Comparison of ENCODE assay signal across 22 cellular contexts in genomic region chr13:87042946-87043345, GRCh38.
"Had no signal": no experiment of that assay in that cellular context is flagged by ENCODE, and none has a peak within 500 bp of the region (broad histone marks: within the 10 kb centered on the region; RNA-seq: fewer than 3 reads in every experiment).

No MANE protein-coding gene starts in this region.

- H3K27ac ChIP-seq: esophagus squamous epithelium, foreskin keratinocyte, neutrophil, thyroid gland had no signal

- H3K4me3 Mint-ChIP-seq: activated CD4-positive, alpha-beta memory T cell treated with anti-CD3 and anti-CD28 coated beads, Interleukin-2, amount 10 ng/mL, durations not matched to agents 7 days and 5 days; activated T-cell treated with anti-CD3 and anti-CD28 coated beads, Interleukin-2, amount 50 U/mL, for 24 hours; brain; central memory CD8-positive, alpha-beta T cell; natural killer cell; stimulated activated effector memory CD8-positive, alpha-beta T cell treated with anti-CD3 and anti-CD28 coated beads, Interleukin-12 subunit alpha, Interleukin-12 subunit beta, amount 100 ng/mL, for 72 hours; WTC11 had no signal

- H3K27ac Mint-ChIP-seq: activated CD4-positive, alpha-beta memory T cell treated with anti-CD3 and anti-CD28 coated beads, Interleukin-2, amount 10 ng/mL, durations not matched to agents 7 days and 5 days; activated naive CD4-positive, alpha-beta T cell treated with anti-CD3 and anti-CD28 coated beads, Interleukin-2, amount 50 U/mL, for 72 hours; activated T-cell treated with anti-CD3 and anti-CD28 coated beads, Interleukin-2, amount 50 U/mL, for 24 hours; brain; natural killer cell; stimulated activated effector memory CD8-positive, alpha-beta T cell treated with anti-CD3 and anti-CD28 coated beads, Interleukin-12 subunit alpha, Interleukin-12 subunit beta, amount 100 ng/mL, for 72 hours; WTC11 had no signal

- H3K4me3 ChIP-seq: esophagus squamous epithelium, thyroid gland had no signal

- ATAC-seq: activated naive CD4-positive, alpha-beta T cell treated with anti-CD3 and anti-CD28 coated beads, Interleukin-2, amount 50 U/mL, for 72 hours; foreskin keratinocyte; natural killer cell; stimulated activated effector memory CD8-positive, alpha-beta T cell treated with anti-CD3 and anti-CD28 coated beads, Interleukin-12 subunit alpha, Interleukin-12 subunit beta, amount 100 ng/mL, for 72 hours; WTC11 had no signal

- H3K27me3 Mint-ChIP-seq: activated CD4-positive, alpha-beta memory T cell treated with anti-CD3 and anti-CD28 coated beads, Interleukin-2, amount 10 ng/mL, durations not matched to agents 7 days and 5 days; activated T-cell treated with anti-CD3 and anti-CD28 coated beads, Interleukin-2, amount 50 U/mL, for 24 hours; central memory CD8-positive, alpha-beta T cell had no signal

- DNase-seq: activated CD4-positive, alpha-beta memory T cell treated with anti-CD3 and anti-CD28 coated beads, Interleukin-2, amount 10 ng/mL, durations not matched to agents 7 days and 5 days; activated CD4-positive, alpha-beta T cell treated with anti-CD3 and anti-CD28 coated beads for 4 hours; activated T-cell treated with anti-CD3 and anti-CD28 coated beads, Interleukin-2, amount 50 U/mL, for 24 hours; amniotic stem cell; cortex of kidney; effector CD4-positive, alpha-beta T cell; esophagus squamous epithelium; foreskin keratinocyte; glutamatergic neuron; mesendoderm; natural killer cell; posterior cingulate gyrus; retina; stimulated activated CD4-positive, alpha-beta T cell treated with anti-CD3 and anti-CD28 coated beads, Interleukin-12 subunit alpha, Interleukin-12 subunit beta, amount 100 ng/mL, for 4 hours; stimulated activated CD4-positive, alpha-beta T cell treated with anti-CD3 and anti-CD28 coated beads, Interleukin-2, amount 100 ng/mL, for 24 hours; thyroid gland had no signal

- H3K4me1 ChIP-seq: esophagus squamous epithelium, foreskin keratinocyte, thyroid gland had no signal

- H3K4me1 Mint-ChIP-seq: activated CD4-positive, alpha-beta memory T cell treated with anti-CD3 and anti-CD28 coated beads, Interleukin-2, amount 10 ng/mL, durations not matched to agents 7 days and 5 days; brain; central memory CD8-positive, alpha-beta T cell; natural killer cell; stimulated activated effector memory CD8-positive, alpha-beta T cell treated with anti-CD3 and anti-CD28 coated beads, Interleukin-12 subunit alpha, Interleukin-12 subunit beta, amount 100 ng/mL, for 72 hours had no signal

- H3K36me3 Mint-ChIP-seq: brain; stimulated activated effector memory CD8-positive, alpha-beta T cell treated with anti-CD3 and anti-CD28 coated beads, Interleukin-12 subunit alpha, Interleukin-12 subunit beta, amount 100 ng/mL, for 72 hours; WTC11 had no signal

- H3K36me3 ChIP-seq: esophagus squamous epithelium, neutrophil, thyroid gland had no signal

- H3K9me3 ChIP-seq: neutrophil, thyroid gland had no signal
